ENCODE assay signal across 25 cellular contexts in the genomic region with DNA sequence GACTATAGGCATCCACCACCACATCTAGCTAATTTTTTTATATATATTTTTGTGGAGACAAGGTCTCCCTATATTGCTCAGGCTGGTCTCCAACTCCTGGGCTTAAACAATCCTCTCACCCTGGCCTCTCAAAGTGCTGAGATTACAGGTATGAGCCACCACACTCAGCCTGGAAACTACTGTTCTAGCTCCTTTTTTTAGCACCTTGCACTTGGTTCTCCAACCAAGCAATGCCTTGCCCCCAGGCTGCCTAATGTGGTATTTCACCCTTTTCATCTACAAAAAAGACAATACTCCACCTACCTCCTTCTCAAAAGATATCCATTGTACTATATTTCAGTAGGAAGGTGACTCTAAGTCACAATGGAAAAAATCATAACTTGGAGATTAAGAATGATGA. TPM values are rescaled to one million over a fixed set of nuclear protein-coding genes. Genes with fewer than 3 reads are reported as not detected.
DNase-seq lines count a peak whose midpoint lies in the region; ATAC-seq, FAIRE-seq and TF ChIP-seq lines count a peak whose summit lies in the region.
"Had no signal": no experiment of that assay in that cellular context is flagged by ENCODE, and none has a peak within 500 bp of the region (broad histone marks: within the 10 kb centered on the region; RNA-seq: fewer than 3 reads in every experiment).

No MANE protein-coding gene starts in this region.

- H2BK12ac ChIP-seq in H9 (ENCODE audit: insufficient read length, low read depth, low read length): no peak overlapping the region

- peaks cover 10% of the 10 kb centered on the region for H3K79me1 ChIP-seq in H9 (ENCODE audit: insufficient read depth, low read depth, low read length, poor library complexity, severe bottlenecking)

- H2BK20ac ChIP-seq in H9 (ENCODE audit: low read depth, low read length, poor library complexity, severe bottlenecking): no peak overlapping the region

- H4K20me1 ChIP-seq in H9 (ENCODE audit: control insufficient read depth, insufficient read depth, insufficient read length) (no peaks in the 10 kb centered on the region), astrocyte (ENCODE audit: insufficient read depth, low read length) (peaks cover 63% of the 10 kb centered on the region)

- intact Hi-C loops in testis (cut with DNase I; ENCODE audit: low total_unique reads): no loop called here

- H3K23ac ChIP-seq in H9 (ENCODE audit: insufficient read length, low read depth, low read length): no peak overlapping the region

- no peak overlapping the region for H4K5ac ChIP-seq in H9 (ENCODE audit: insufficient read length, low read depth, low read length)

- H3T11ph ChIP-seq in H9 (ENCODE audit: low read length): no peak overlapping the region

- H3K27me3 Mint-ChIP-seq in H9 (ENCODE audit: low read depth) (no peaks in the 10 kb centered on the region), astrocyte (ENCODE audit: low read depth, unreplicated experiment) (no peaks in the 10 kb centered on the region)
- H3K27me3 Mint-ChIP-seq in naive thymus-derived CD8-positive, alpha-beta T cell: no peaks in the 10 kb centered on the region

- no peak overlapping the region for H3K56ac ChIP-seq in H9 (ENCODE audit: insufficient read length, low read depth, low read length)

- no peaks in the 10 kb centered on the region for H3K9me3 ChIP-seq in H9 (ENCODE audit: control insufficient read depth, low read depth, low read length)
- no peaks in the 10 kb centered on the region for H3K9me3 ChIP-seq in astrocyte (ENCODE audit: insufficient read depth, low read depth, low read length)
- no peaks in the 10 kb centered on the region for H3K9me3 ChIP-seq in testis
- H3K9me3 ChIP-seq: BE2C, heart right ventricle, left lung, psoas muscle had no signal

- H3K18ac ChIP-seq in H9 (ENCODE audit: insufficient read length, low read depth, low read length): no peak overlapping the region

- POLR2A ChIA-PET in naive thymus-derived CD8-positive, alpha-beta T cell (lab: Charles Lee): no interaction called here

- FAIRE-seq in astrocyte (lab: Jason Lieb, UNC): no peak

- H2BK5ac ChIP-seq in H9 (ENCODE audit: insufficient read length, low read length): no peak overlapping the region

- no peak overlapping the region; a peak in 1 of 5 replicates for H3K4me3 Mint-ChIP-seq in H9
- peak overlapping the region; percentile 46 for H3K4me3 Mint-ChIP-seq in astrocyte (ENCODE audit: unreplicated experiment)
- H3K4me3 Mint-ChIP-seq in naive thymus-derived CD8-positive, alpha-beta T cell: no peak overlapping the region

- H4K8ac ChIP-seq in H9 (replicated peaks; ENCODE audit: insufficient read length, low read depth, low read length): no peak overlapping the region

- H3K79me2 ChIP-seq in H9 (ENCODE audit: insufficient read depth, low read length) (peaks cover 6% of the 10 kb centered on the region; the same call in 1 of the 2 replicates), astrocyte (ENCODE audit: insufficient read depth, low read length) (peaks cover 86% of the 10 kb centered on the region)

- ATAC-seq in naive thymus-derived CD8-positive, alpha-beta T cell: peak; percentile 43 to 66
- ATAC-seq: HCT116, heart right ventricle, left lung, psoas muscle, SK-N-SH treated with all-trans-retinoic acid at 6 μM for 48 hours had no signal

- peaks cover 12 to 26% (median 19%) of the 10 kb centered on the region in 3 experiments for H3K36me3 Mint-ChIP-seq in H9 (ENCODE audit: insufficient read depth in 1 of 3, low read depth in 3 of 3)
- H3K36me3 Mint-ChIP-seq in astrocyte (ENCODE audit: low read depth, unreplicated experiment): peaks cover 7% of the 10 kb centered on the region
- peaks cover 0 to 38% (median 15%) of the 10 kb centered on the region in 3 donors for H3K36me3 Mint-ChIP-seq in naive thymus-derived CD8-positive, alpha-beta T cell

- H3K23me2 ChIP-seq in H9 (ENCODE audit: insufficient read length, low read depth, low read length, poor library complexity, severe bottlenecking): no peaks in the 10 kb centered on the region

- H3K4ac ChIP-seq in H9 (ENCODE audit: low read depth, low read length): no peak overlapping the region

- DNase-seq in activated CD4-positive, alpha-beta T cell treated with anti-CD3 and anti-CD28 coated beads for 48 hours: peak; percentile 32
- DNase-seq in activated CD4-positive, alpha-beta T cell treated with anti-CD3 and anti-CD28 coated beads, Interleukin-2, amount 50 U/mL, for 48 hours: no peak
- DNase-seq in H9 (no peak), astrocyte (ENCODE audit: low read depth) (no peak), testis (no peak), H7 (no peak), SW 1271 (lab: John Stamatoyannopoulos, UW) (no peak)
- peak in 1 of 10 donors; percentile 10 for DNase-seq in naive thymus-derived CD8-positive, alpha-beta T cell
- DNase-seq: 8988T; activated CD4-positive, CD25-positive, alpha-beta regulatory T cell; activated gamma-delta T cell; BE2C; EL; heart right ventricle; left lung; NCI-H1417 treated with DMSO at 0.1 percent for 48 hours; NCI-H69; psoas muscle; stimulated activated CD4-positive, alpha-beta T cell treated with anti-CD3 and anti-CD28 coated beads, Interleukin-4, amount 100 ng/mL, for 1 hour; T-helper 9 cell had no signal

- H3K27ac Mint-ChIP-seq in H9 (peak overlapping the region in 2 of 3 experiments; percentile 18 to 80; a peak in 1 of 7 replicates), astrocyte (ENCODE audit: unreplicated experiment) (peak overlapping the region; percentile 12)
- peak overlapping the region in 4 of 10 donors; percentile 4 to 74 (median 24) for H3K27ac Mint-ChIP-seq in naive thymus-derived CD8-positive, alpha-beta T cell

- H2AK5ac ChIP-seq in H9 (ENCODE audit: insufficient read length, low read length): no peak overlapping the region

- H2AFZ ChIP-seq in H9 (ENCODE audit: low read length) (no peak overlapping the region), astrocyte (ENCODE audit: low read depth, low read length) (no peak overlapping the region)

- H3K4me1 ChIP-seq in H9 (ENCODE audit: insufficient read depth, low read length) (no peaks in the 10 kb centered on the region), astrocyte (ENCODE audit: insufficient read depth, low read length) (peaks cover 5% of the 10 kb centered on the region), testis (peaks cover 3% of the 10 kb centered on the region)
- H3K4me1 ChIP-seq: BE2C had no signal

- H4K91ac ChIP-seq in H9 (ENCODE audit: insufficient read length, low read depth, low read length): no peak overlapping the region

- peaks cover 6 to 7% of the 10 kb centered on the region in 2 experiments for H3K4me1 Mint-ChIP-seq in H9
- peaks cover 12% of the 10 kb centered on the region for H3K4me1 Mint-ChIP-seq in astrocyte (ENCODE audit: low read depth, unreplicated experiment)
- peaks cover 20 to 70% (median 56%) of the 10 kb centered on the region in 4 donors for H3K4me1 Mint-ChIP-seq in naive thymus-derived CD8-positive, alpha-beta T cell

- no peak for TF ChIP-seq POLR2A in testis (IDR thresholded peaks at IDR 0.05)

- TF ChIP-seq CTCF in H9 (conservative IDR thresholded peaks at IDR 0.05) (peak; percentile 34; the same call in 2 of the 3 replicates), astrocyte (IDR thresholded peaks at IDR 0.05; ENCODE audit: insufficient read depth, low read depth, low read length) (no peak), testis (IDR thresholded peaks at IDR 0.05) (no peak)

- no peak overlapping the region for H3K4me2 ChIP-seq in H9 (ENCODE audit: insufficient read depth, insufficient read length, low read length)
- H3K4me2 ChIP-seq in astrocyte (ENCODE audit: low read length): no peak overlapping the region

- H3K4me3 ChIP-seq in astrocyte (ENCODE audit: insufficient read depth, low read depth, low read length): no peak overlapping the region
- no peak overlapping the region for H3K4me3 ChIP-seq in testis
- H3K4me3 ChIP-seq in H7 (ENCODE audit: insufficient read depth, low read depth, low read length): no peak overlapping the region
- H3K4me3 ChIP-seq: heart right ventricle, left lung, psoas muscle had no signal

- H3K9me3 Mint-ChIP-seq in H9 (no peaks in the 10 kb centered on the region), astrocyte (ENCODE audit: unreplicated experiment) (no peaks in the 10 kb centered on the region)
- no peaks in the 10 kb centered on the region for H3K9me3 Mint-ChIP-seq in naive thymus-derived CD8-positive, alpha-beta T cell

- H2BK15ac ChIP-seq in H9 (ENCODE audit: low read depth, low read length): no peak overlapping the region

- H3K9ac ChIP-seq in H9 (ENCODE audit: extremely low read depth, insufficient read length, low read length) (no peak overlapping the region), astrocyte (ENCODE audit: low read length) (no peak overlapping the region)

- H3K27me3 ChIP-seq in H9 (ENCODE audit: insufficient read depth, low read length): no peaks in the 10 kb centered on the region
- H3K27me3 ChIP-seq in astrocyte (ENCODE audit: insufficient read depth, low read length): no peaks in the 10 kb centered on the region
- no peaks in the 10 kb centered on the region for H3K27me3 ChIP-seq in testis
- H3K27me3 ChIP-seq in H7 (ENCODE audit: control insufficient read depth, insufficient read depth, low read length): no peaks in the 10 kb centered on the region
- H3K27me3 ChIP-seq: BE2C, heart right ventricle, left lung had no signal

- no peak overlapping the region for H3K14ac ChIP-seq in H9 (ENCODE audit: insufficient read depth, low read length)

- no peak overlapping the region for H2BK120ac ChIP-seq in H9 (ENCODE audit: low read depth, low read length, poor library complexity, severe bottlenecking)

- H3K27ac ChIP-seq in H9 (ENCODE audit: insufficient read length, low read depth, low read length) (no peak overlapping the region), astrocyte (ENCODE audit: low read depth, low read length) (no peak overlapping the region), testis (no peak overlapping the region)
- H3K27ac ChIP-seq: heart right ventricle, left lung, psoas muscle had no signal

- H3K36me3 ChIP-seq in astrocyte (ENCODE audit: insufficient read depth, low read length): peaks cover 4% of the 10 kb centered on the region
- no peaks in the 10 kb centered on the region for H3K36me3 ChIP-seq in testis (ENCODE audit: low read depth, missing control alignments)
- H3K36me3 ChIP-seq in H7 (replicated peaks; ENCODE audit: control insufficient read depth, insufficient read depth, low read length): no peaks in the 10 kb centered on the region; the same call in 1 of the 2 replicates

RNA-seq across cellular contexts. Expression of a gene that starts 6.7 kb away (rescaled TPM):
- total RNA-seq in H9 (2021) (19.1 and 22.7 TPM in 2 replicates), astrocyte (24.1 and 25.8 TPM in 2 replicates), testis (10 to 100 TPM; 81.3 to 94.2 TPM)
- total RNA-seq in naive thymus-derived CD8-positive, alpha-beta T cell: 10 to 100 TPM; 40.2 to 41.6 TPM
- 10 to 100 TPM; 16.8 to 25.6 (median 21.6) TPM for polyA plus RNA-seq in naive thymus-derived CD8-positive, alpha-beta T cell
- polyA plus RNA-seq in testis (ENCODE audit: insufficient read depth, low read depth, low replicate concordance): 43.1 TPM
- total RNA-seq in H7 (2014; rRNA removed; shearing (Covaris generic)): 38.6 and 53.4 TPM in 2 replicates

RNA-seq across cellular contexts. Expression of a gene that starts 17.3 kb away (rescaled TPM):
- total RNA-seq in H9 (2021): not detected in 2 replicates
- not detected in 2 replicates for total RNA-seq in astrocyte
- not detected for total RNA-seq in naive thymus-derived CD8-positive, alpha-beta T cell
- not detected for polyA plus RNA-seq in naive thymus-derived CD8-positive, alpha-beta T cell
- total RNA-seq in testis: 1 to 10 TPM in 1 of 2 donors, under 1 TPM in 1; 0.31 to 1.0 TPM
- 0.26 TPM for polyA plus RNA-seq in testis (ENCODE audit: insufficient read depth, low read depth, low replicate concordance)
- not detected in 2 replicates for total RNA-seq in H7 (2014; rRNA removed; shearing (Covaris generic))
- total RNA-seq: heart right ventricle, left lung, M059J, psoas muscle, skeletal muscle tissue, ureter had no signal
- polyA plus RNA-seq: heart right ventricle, psoas muscle had no signal

RNA-seq across cellular contexts. Expression of a gene that starts 56.5 kb away (rescaled TPM):
- total RNA-seq in H9 (2021) (62.1 and 62.7 TPM in 2 replicates), astrocyte (28.4 and 30.0 TPM in 2 replicates), testis (10 to 100 TPM; 85.9 to 90.6 TPM)
- total RNA-seq in naive thymus-derived CD8-positive, alpha-beta T cell: 10 to 100 TPM; 82.6 to 95.2 TPM
- polyA plus RNA-seq in naive thymus-derived CD8-positive, alpha-beta T cell: 10 to 100 TPM in 2 of 3 donors, 1 to 10 TPM in 1; 9.9 to 17.5 (median 10.1) TPM
- 89.5 TPM for polyA plus RNA-seq in testis (ENCODE audit: insufficient read depth, low read depth, low replicate concordance)
- 67.9 and 74.9 TPM in 2 replicates for total RNA-seq in H7 (2014; rRNA removed; shearing (Covaris generic))
